Comparison of ENCODE assay signal across 29 cellular contexts in genomic region chr7:153385502-153385901, GRCh38.
"Had no signal": no experiment of that assay in that cellular context is flagged by ENCODE, and none has a peak within 500 bp of the region (broad histone marks: within the 10 kb centered on the region; RNA-seq: fewer than 3 reads in every experiment).

No MANE protein-coding gene starts in this region.

- H3K36me3 ChIP-seq: neural progenitor cell, ovary, right lobe of liver, sigmoid colon, stomach, thoracic aorta, thyroid gland, tibial nerve, upper lobe of right lung, vagina had no signal

- H3K4me2 ChIP-seq: neural progenitor cell had no signal

- ATAC-seq: naive thymus-derived CD4-positive, alpha-beta T cell; natural killer cell; psoas muscle; right cardiac atrium; right lobe of liver; stimulated activated effector memory CD8-positive, alpha-beta T cell treated with anti-CD3 and anti-CD28 coated beads, Interleukin-12 subunit alpha, Interleukin-12 subunit beta, amount 100 ng/mL, for 72 hours; stimulated activated naive B cell treated with anti-CD40 and anti-IgM and Interleukin-4, amounts not matched to agents 10 μg/mL and 1 μg/mL and 100 μg/mL, for 72 hours; upper lobe of right lung had no signal

- H3K9me3 ChIP-seq: ovary, psoas muscle, right lobe of liver, thoracic aorta, thyroid gland, upper lobe of right lung, vagina had no signal

- H3K27ac Mint-ChIP-seq: naive thymus-derived CD4-positive, alpha-beta T cell; natural killer cell; nephron; neural progenitor cell; progenitor cell of endocrine pancreas; stimulated activated effector memory CD8-positive, alpha-beta T cell treated with anti-CD3 and anti-CD28 coated beads, Interleukin-12 subunit alpha, Interleukin-12 subunit beta, amount 100 ng/mL, for 72 hours; stimulated activated naive B cell treated with anti-CD40 and anti-IgM and Interleukin-4, amounts not matched to agents 10 μg/mL and 1 μg/mL and 100 μg/mL, for 72 hours; stimulated activated naive CD8-positive, alpha-beta T cell treated with anti-CD3 and anti-CD28 coated beads, Interleukin-15, Interleukin-2, amounts not matched to agents 100 ng/mL and 50 ng/mL, for 24 hours had no signal

- H3K4me1 Mint-ChIP-seq: naive thymus-derived CD4-positive, alpha-beta T cell; natural killer cell; nephron; neural progenitor cell; stimulated activated effector memory CD8-positive, alpha-beta T cell treated with anti-CD3 and anti-CD28 coated beads, Interleukin-12 subunit alpha, Interleukin-12 subunit beta, amount 100 ng/mL, for 72 hours; stimulated activated naive B cell treated with anti-CD40 and anti-IgM and Interleukin-4, amounts not matched to agents 10 μg/mL and 1 μg/mL and 100 μg/mL, for 72 hours had no signal

- H3K4me3 ChIP-seq: neural progenitor cell, ovary, psoas muscle, right lobe of liver, sigmoid colon, stomach, thoracic aorta, thyroid gland, tibial nerve, upper lobe of right lung, vagina had no signal

- H3K27me3 Mint-ChIP-seq: progenitor cell of endocrine pancreas had no signal

- H3K79me2 ChIP-seq: parathyroid adenoma had no signal

- H3K27me3 ChIP-seq: neural progenitor cell, ovary, right lobe of liver, sigmoid colon, stomach, thyroid gland, tibial nerve, upper lobe of right lung, vagina had no signal

- H3K27ac ChIP-seq: neural progenitor cell, ovary, parathyroid adenoma, psoas muscle, right lobe of liver, stomach, thoracic aorta, thyroid gland, tibial nerve, upper lobe of right lung, vagina had no signal

- FAIRE-seq: small intestine had no signal

- H3K4me3 Mint-ChIP-seq: naive thymus-derived CD4-positive, alpha-beta T cell; natural killer cell; nephron; neural progenitor cell; stimulated activated effector memory CD8-positive, alpha-beta T cell treated with anti-CD3 and anti-CD28 coated beads, Interleukin-12 subunit alpha, Interleukin-12 subunit beta, amount 100 ng/mL, for 72 hours; stimulated activated naive B cell treated with anti-CD40 and anti-IgM and Interleukin-4, amounts not matched to agents 10 μg/mL and 1 μg/mL and 100 μg/mL, for 72 hours; stimulated activated naive CD8-positive, alpha-beta T cell treated with anti-CD3 and anti-CD28 coated beads, Interleukin-15, Interleukin-2, amounts not matched to agents 100 ng/mL and 50 ng/mL, for 24 hours had no signal

- H3K36me3 Mint-ChIP-seq: natural killer cell; neural progenitor cell; stimulated activated effector memory CD8-positive, alpha-beta T cell treated with anti-CD3 and anti-CD28 coated beads, Interleukin-12 subunit alpha, Interleukin-12 subunit beta, amount 100 ng/mL, for 72 hours; stimulated activated naive B cell treated with anti-CD40 and anti-IgM and Interleukin-4, amounts not matched to agents 10 μg/mL and 1 μg/mL and 100 μg/mL, for 72 hours had no signal

- DNase-seq: naive thymus-derived CD4-positive, alpha-beta T cell; natural killer cell; occipital lobe; ovary; posterior cingulate gyrus; psoas muscle; right cardiac atrium; right lobe of liver; sigmoid colon; small intestine; stimulated activated CD4-positive, alpha-beta T cell treated with anti-CD3 and anti-CD28 coated beads, Interleukin-15, amount 100 ng/mL, for 24 hours; stimulated activated CD4-positive, alpha-beta T cell treated with anti-CD3 and anti-CD28 coated beads, Interleukin-2, amount 100 ng/mL, for 24 hours; stimulated activated CD4-positive, alpha-beta T cell treated with anti-CD3 and anti-CD28 coated beads, Interleukin-2, amount 100 ng/mL, for 48 hours; stimulated activated CD4-positive, alpha-beta T cell treated with anti-CD3 and anti-CD28 coated beads, Interleukin-4, amount 100 ng/mL, for 24 hours; stimulated activated naive B cell treated with anti-CD40 and anti-IgM and Interleukin-4, amounts not matched to agents 10 μg/mL and 1 μg/mL and 100 μg/mL, for 72 hours; stimulated activated naive CD4-positive, alpha-beta T cell treated with Interleukin-2 at 50 U/mL for 16 hours; stomach; thyroid gland; trophoblast cell; upper lobe of right lung had no signal

- H3K9ac ChIP-seq: neural progenitor cell, parathyroid adenoma had no signal

- H3K4me1 ChIP-seq: neural progenitor cell, parathyroid adenoma, psoas muscle, right lobe of liver had no signal

- H2AFZ ChIP-seq: neural progenitor cell, parathyroid adenoma had no signal
